27 cellular contexts compared by ENCODE assay signal in the genomic region with DNA sequence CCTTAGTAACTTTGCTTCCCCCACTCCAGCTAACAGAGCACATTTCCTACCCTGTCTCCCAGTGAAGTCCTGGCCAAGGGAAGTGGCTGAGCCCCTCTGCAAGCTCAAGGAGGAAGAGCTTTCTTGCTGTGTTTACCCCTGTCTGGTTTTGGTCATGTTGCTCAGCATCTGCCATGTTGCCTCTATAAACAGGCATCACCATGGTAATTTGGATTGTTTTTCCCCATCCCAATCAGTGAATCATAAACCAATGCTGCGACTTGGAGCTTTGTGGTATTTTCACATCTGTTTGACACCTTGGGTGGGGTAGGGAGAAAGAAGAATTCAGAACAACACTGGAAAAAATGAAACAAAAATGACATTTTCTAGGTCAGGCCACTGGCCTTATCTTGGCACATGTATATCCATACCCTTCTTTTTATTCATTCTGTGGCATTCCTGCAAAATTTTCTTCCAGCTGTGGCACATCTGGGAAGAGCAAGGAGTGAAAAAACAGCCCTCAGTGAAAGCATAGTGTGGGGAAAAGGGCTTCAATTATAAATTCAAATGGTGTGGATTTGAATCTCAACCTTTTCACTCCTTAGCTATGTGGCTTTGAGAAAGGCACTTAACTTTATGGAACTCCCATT.
DNase-seq lines count a peak whose midpoint lies in the region; ATAC-seq and TF ChIP-seq lines count a peak whose summit lies in the region.
"Had no signal": no experiment of that assay in that cellular context is flagged by ENCODE, and none has a peak within 500 bp of the region (broad histone marks: within the 10 kb centered on the region; RNA-seq: fewer than 3 reads in every experiment).

No MANE protein-coding gene starts in this region.

- CTCF ChIA-PET in HEK293 (lab: Yijun Ruan, JAX) = interaction anchor here (1.1 kb wide), 1 partner anchor 271 kb away, joined by 3 read pairs; no protein-coding TSS in a partner anchor

- H3K4me3 ChIP-seq in HEK293 (ENCODE audit: low read depth, low read length) (no peak overlapping the region), astrocyte of the spinal cord (ENCODE audit: low read depth, low read length) (no peak overlapping the region)
- H3K4me3 ChIP-seq: BLaER1 treated with 17β-estradiol and CSF1 and Interleukin-3, amounts not matched to agents 10 nM and 100 nM; right atrium auricular region; tibial nerve had no signal

- POLR2A ChIA-PET in HEK293 (lab: Yijun Ruan, JAX) = no interaction called here

- DNase-seq in AG08395 (ENCODE audit: low spot score) = peak; percentile 89
- DNase-seq in astrocyte of the spinal cord (ENCODE audit: low read depth, low spot score) = peak; percentile 60
- DNase-seq in glomerular visceral epithelial cell (ENCODE audit: extremely low spot score) = peak; percentile 16
- DNase-seq in NCI-H2029 (lab: John Stamatoyannopoulos, UW) = no peak
- DNase-seq in pons (ENCODE audit: low spot score) = no peak
- DNase-seq in DMS 273 (lab: John Stamatoyannopoulos, UW; ENCODE audit: unreplicated experiment) = no peak
- DNase-seq: 8988T; activated CD4-positive, alpha-beta memory T cell treated with anti-CD3 and anti-CD28 coated beads, Interleukin-2, amount 10 ng/mL, durations not matched to agents 7 days and 5 days; activated effector memory CD4-positive, alpha-beta T cell treated with Interleukin-2 at 50 U/mL for 16 hours; Caco-2; caudate nucleus; HCEC 1CT; mesendoderm; naive B cell; NCI-H187; NCI-H226; occipital lobe; stimulated activated CD4-positive, alpha-beta T cell treated with anti-CD3 and anti-CD28 coated beads, Interleukin-12 subunit alpha, Interleukin-12 subunit beta, amount 100 ng/mL, for 4 hours; stimulated activated CD4-positive, alpha-beta T cell treated with anti-CD3 and anti-CD28 coated beads, Interleukin-4, amount 100 ng/mL, for 4 hours; stimulated activated naive CD8-positive, alpha-beta T cell treated with anti-CD3 and anti-CD28 coated beads, Interleukin-15, Interleukin-2, amounts not matched to agents 100 U/mL and 50 U/mL, for 24 hours had no signal

- H3K27ac ChIP-seq in HEK293 (ENCODE audit: extremely low read depth, low read depth, low read length) = no peak overlapping the region
- H3K27ac ChIP-seq: BLaER1 treated with 17β-estradiol and CSF1 and Interleukin-3, amounts not matched to agents 10 nM and 100 nM; KMS-11; right atrium auricular region; tibial nerve had no signal

- TF ChIP-seq CTCF in HEK293 (tag by site-specific recombination; IDR thresholded peaks at IDR 0.05) (no peak), astrocyte of the spinal cord (IDR thresholded peaks at IDR 0.05; ENCODE audit: low read depth, low read length) (no peak)

- no peaks in the 10 kb centered on the region for H3K36me3 ChIP-seq in HEK293 (ENCODE audit: control insufficient read depth in 2 of 2, insufficient read depth in 1 of 2, low read length in 2 of 2)
- H3K36me3 ChIP-seq: BLaER1 treated with 17β-estradiol and CSF1 and Interleukin-3, amounts not matched to agents 10 nM and 100 nM; right atrium auricular region; tibial nerve had no signal

- in situ Hi-C loops in astrocyte of the spinal cord (cut with HindIII; ENCODE audit: low sequenced_read_pairs) = no loop called here

- no peaks in the 10 kb centered on the region for H3K9me3 ChIP-seq in HEK293 (ENCODE audit: control insufficient read depth, insufficient read depth, low read depth, low read length)
- H3K9me3 ChIP-seq: BLaER1 treated with 17β-estradiol and CSF1 and Interleukin-3, amounts not matched to agents 10 nM and 100 nM; Caco-2; right atrium auricular region; tibial nerve had no signal

- no peak for ATAC-seq in GM19463 (IDR thresholded peaks at IDR 0.05; ENCODE audit: unreplicated experiment)
- ATAC-seq: Right ventricle myocardium inferior; stimulated activated naive CD8-positive, alpha-beta T cell treated with anti-CD3 and anti-CD28 coated beads, Interleukin-15, Interleukin-2, amounts not matched to agents 100 U/mL and 50 U/mL, for 24 hours had no signal

- H3K4me1 ChIP-seq in HEK293 (ENCODE audit: control insufficient read depth, insufficient read depth, low read length) = no peaks in the 10 kb centered on the region
- H3K4me1 ChIP-seq: Caco-2, right atrium auricular region, tibial nerve had no signal

TF ChIP-seq in HEK293, 187 proteins besides CTCF, POLR2A, EP300 and RAD21:
- TF ChIP-seq RBAK (tag by site-specific recombination; IDR thresholded peaks at IDR 0.05) (no peak), ZNF558 (tag by site-specific recombination; IDR thresholded peaks at IDR 0.05) (peak; percentile 94)

Comparison
In these comparisons a context has a peak if more than half of its experiments do, and no peak if none do; other contexts are left out.
1. DNase-seq: peak in AG08395 (single experiment), astrocyte of the spinal cord (single experiment) and glomerular visceral epithelial cell (single experiment); none in NCI-H2029 (single experiment), pons (single experiment) and DMS 273 (single experiment).